In genomic region chr11:87072787-87073186, GRCh38 we compare ENCODE assay signal across 7 cellular contexts.
"Had no signal": no experiment of that assay in that cellular context is flagged by ENCODE, and none has a peak within 500 bp of the region (broad histone marks: within the 10 kb centered on the region; RNA-seq: fewer than 3 reads in every experiment).

No MANE protein-coding gene starts in this region.

- H3K27ac Mint-ChIP-seq: IgD-negative memory B cell had no signal

- H3K4me3 ChIP-seq: K562 had no signal

- DNase-seq: IMR-90, KBM-7, KG1 had no signal

- ATAC-seq: HepG2, K562 had no signal

- H3K27me3 Mint-ChIP-seq: IgD-negative memory B cell had no signal

- H3K27ac ChIP-seq: HL-60 had no signal
